Comparison of ENCODE assay signal across 8 cellular contexts in the genomic region with DNA sequence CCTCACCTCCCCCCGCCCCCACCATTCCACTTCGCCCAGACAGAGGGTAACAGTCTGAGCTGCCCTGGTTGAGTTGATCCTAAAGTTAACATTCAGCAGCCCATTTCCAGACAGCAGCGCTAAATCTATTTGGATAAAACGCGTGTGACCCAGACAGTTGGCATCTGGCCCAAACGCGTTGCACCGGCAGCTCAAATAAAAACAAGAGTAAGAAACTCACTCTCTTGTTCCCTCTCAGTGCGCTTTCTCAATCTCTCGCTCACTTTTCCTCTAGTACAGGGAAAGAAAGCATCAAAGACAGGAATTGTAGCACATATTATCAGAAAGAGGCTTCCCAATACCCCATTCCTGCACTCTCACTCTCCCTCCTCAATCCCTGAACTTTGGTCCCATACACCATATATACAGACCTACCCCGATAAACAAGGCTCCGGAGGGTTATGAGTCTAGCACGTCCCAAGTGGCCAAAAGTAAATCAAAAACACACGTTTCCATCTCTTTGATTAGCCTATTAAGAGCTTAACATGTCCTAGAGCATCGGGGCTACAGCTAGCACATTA. TPM values are rescaled to one million over a fixed set of nuclear protein-coding genes. Genes with fewer than 3 reads are reported as not detected.
DNase-seq lines count a peak whose midpoint lies in the region; ATAC-seq and TF ChIP-seq lines count a peak whose summit lies in the region.

No MANE protein-coding gene starts in this region.

- H2BK15ac ChIP-seq in H9 (ENCODE audit: low read depth, low read length) = no peak overlapping the region

- no peak for TF ChIP-seq CTCF in H9 (conservative IDR thresholded peaks at IDR 0.05)
- TF ChIP-seq CTCF in ovary (IDR thresholded peaks at IDR 0.05) = no peak

- H3K4me3 ChIP-seq in ovary = peak overlapping the region; percentile 43

- H3K27ac Mint-ChIP-seq in H9 = no peak overlapping the region

- H3K56ac ChIP-seq in H9 (ENCODE audit: insufficient read length, low read depth, low read length) = no peak overlapping the region

- H3K9ac ChIP-seq in H9 (ENCODE audit: extremely low read depth, insufficient read length, low read length) = peak overlapping the region; percentile 43

- H2AK5ac ChIP-seq in H9 (ENCODE audit: insufficient read length, low read length) = no peak overlapping the region

- no peak overlapping the region for H2BK5ac ChIP-seq in H9 (ENCODE audit: insufficient read length, low read length)

- H3K27me3 ChIP-seq in H9 (ENCODE audit: insufficient read depth, low read length) (no peaks in the 10 kb centered on the region; the same call in 1 of the 2 replicates), ovary (no peaks in the 10 kb centered on the region)

- H2BK20ac ChIP-seq in H9 (ENCODE audit: low read depth, low read length, poor library complexity, severe bottlenecking) = no peak overlapping the region

- H2BK12ac ChIP-seq in H9 (ENCODE audit: insufficient read length, low read depth, low read length) = no peak overlapping the region

- no peaks in the 10 kb centered on the region for H3K9me3 ChIP-seq in H9 (ENCODE audit: control insufficient read depth, low read depth, low read length)
- no peaks in the 10 kb centered on the region for H3K9me3 ChIP-seq in ovary

- H3K27ac ChIP-seq in H9 (ENCODE audit: insufficient read length, low read depth, low read length) = no peak overlapping the region
- H3K27ac ChIP-seq in ovary = peak overlapping the region; percentile 32 to 53

- peak; percentile 20 for ATAC-seq in Right ventricle myocardium inferior
- ATAC-seq in HG03139 (IDR thresholded peaks at IDR 0.05; ENCODE audit: unreplicated experiment) = no peak

- TF ChIP-seq EP300 in ovary (IDR thresholded peaks at IDR 0.05) = no peak

- H3K4me1 ChIP-seq in H9 (ENCODE audit: insufficient read depth, low read length) (no peaks in the 10 kb centered on the region; the same call in 1 of the 2 replicates), ovary (ENCODE audit: insufficient read depth) (no peaks in the 10 kb centered on the region)

- H4K8ac ChIP-seq in H9 (replicated peaks; ENCODE audit: insufficient read length, low read depth, low read length) = no peak overlapping the region

- TF ChIP-seq POLR2A in ovary (IDR thresholded peaks at IDR 0.05) = no peak

- H3K9me3 Mint-ChIP-seq in H9 = no peaks in the 10 kb centered on the region; a peak in 1 of 5 replicates

- no peak overlapping the region for H3K14ac ChIP-seq in H9 (ENCODE audit: insufficient read depth, low read length)

- no peaks in the 10 kb centered on the region for H4K20me1 ChIP-seq in H9 (ENCODE audit: control insufficient read depth, insufficient read depth, insufficient read length)

- H3K36me3 Mint-ChIP-seq in H9 (ENCODE audit: insufficient read depth in 1 of 3, low read depth in 3 of 3) = no peaks in the 10 kb centered on the region

- H3K18ac ChIP-seq in H9 (ENCODE audit: insufficient read length, low read depth, low read length) = no peak overlapping the region

- intact Hi-C loops in Right ventricle myocardium inferior (cut with DNase I) (loop anchor here (5.0 to 10.0 kb wide), 4 partner anchors 268 to 846 kb away; no protein-coding TSS in a partner anchor), ovary (cut with DNase I) (loop anchor here (5.0 to 10.0 kb wide), 7 partner anchors 378 to 846 kb away; no protein-coding TSS in a partner anchor)

- H3K23ac ChIP-seq in H9 (ENCODE audit: insufficient read length, low read depth, low read length) = no peak overlapping the region

- H4K91ac ChIP-seq in H9 (ENCODE audit: insufficient read length, low read depth, low read length) = no peak overlapping the region

- DNase-seq in Daoy (ENCODE audit: low read depth) (peak; percentile 88), H9 (no peak), NCI-H69 (lab: John Stamatoyannopoulos, UW) (peak; percentile 89), Right ventricle myocardium inferior (ENCODE audit: missing footprints) (peak; percentile 82), ovary (peak; percentile 70 to 84 (median 79)), SIG-M5 treated with dmso at 0.1 percent for 504 hours (lab: John Stamatoyannopoulos, UW; ENCODE audit: unreplicated experiment) (no peak)
- peak; percentile 33 for DNase-seq in activated naive CD4-positive, alpha-beta T cell treated with anti-CD3 and anti-CD28 coated beads, Interleukin-2, amount 50 U/mL, for 16 hours

- H3K36me3 ChIP-seq in ovary = no peaks in the 10 kb centered on the region

- no peak overlapping the region for H3K4ac ChIP-seq in H9 (ENCODE audit: low read depth, low read length)

- no peak overlapping the region for H4K5ac ChIP-seq in H9 (ENCODE audit: insufficient read length, low read depth, low read length)

- H3K4me3 Mint-ChIP-seq in H9 = no peak overlapping the region

- no peak overlapping the region for H3T11ph ChIP-seq in H9 (ENCODE audit: low read length)

- H3K27me3 Mint-ChIP-seq in H9 (ENCODE audit: low read depth) = no peaks in the 10 kb centered on the region

- H3K23me2 ChIP-seq in H9 (ENCODE audit: insufficient read length, low read depth, low read length, poor library complexity, severe bottlenecking) = peaks cover 18% of the 10 kb centered on the region

- H3K4me2 ChIP-seq in H9 (ENCODE audit: insufficient read depth, insufficient read length, low read length) = peak overlapping the region; percentile 85

- H3K79me1 ChIP-seq in H9 (ENCODE audit: insufficient read depth, low read depth, low read length, poor library complexity, severe bottlenecking) = no peaks in the 10 kb centered on the region

- H3K79me2 ChIP-seq in H9 (ENCODE audit: insufficient read depth, low read length) = no peaks in the 10 kb centered on the region

- H3K4me1 Mint-ChIP-seq in H9 = peaks cover 20% of the 10 kb centered on the region in 2 experiments

- peak overlapping the region; percentile 75 for H2AFZ ChIP-seq in H9 (ENCODE audit: low read length)

- WGBS in H9 (ENCODE audit: extremely low coverage, insufficient read length, low lambda C conversion rate) = no CpG with 5 or more reads among the region's 15 CpGs
- 0 to 1% (median 1%) methylated on average over 15 of the region's 15 CpGs for WGBS in ovary, 3 donors

- H2BK120ac ChIP-seq in H9 (ENCODE audit: low read depth, low read length, poor library complexity, severe bottlenecking) = no peak overlapping the region

RNA-seq across cellular contexts. Expression of gene ADAMTS6, which starts 1.3 kb away (rescaled TPM):
- 14.2 and 20.8 TPM in 2 replicates for total RNA-seq in Daoy (2014; rRNA removed; shearing (Covaris generic))
- total RNA-seq in H9 (2021) (0.29 and 0.33 TPM in 2 replicates), Right ventricle myocardium inferior (0.73 TPM), ovary (1 to 10 TPM in 6 of 7 donors, under 1 TPM in 1; 0.96 to 7.2 (median 2.7) TPM)
- 1 to 10 TPM; 1.3 to 2.2 TPM for polyA plus RNA-seq in ovary

Comparison
In these comparisons a context has a peak if more than half of its experiments do, and no peak if none do; other contexts are left out.
1. DNase-seq: peak in Daoy (single experiment), NCI-H69 (single experiment), activated naive CD4-positive, alpha-beta T cell treated with anti-CD3 and anti-CD28 coated beads, Interleukin-2, amount 50 U/mL, for 16 hours (single experiment), Right ventricle myocardium inferior (single experiment) and ovary (5 of 5); none in H9 (single experiment) and SIG-M5 treated with dmso at 0.1 percent for 504 hours (single experiment).